In the genomic region with DNA sequence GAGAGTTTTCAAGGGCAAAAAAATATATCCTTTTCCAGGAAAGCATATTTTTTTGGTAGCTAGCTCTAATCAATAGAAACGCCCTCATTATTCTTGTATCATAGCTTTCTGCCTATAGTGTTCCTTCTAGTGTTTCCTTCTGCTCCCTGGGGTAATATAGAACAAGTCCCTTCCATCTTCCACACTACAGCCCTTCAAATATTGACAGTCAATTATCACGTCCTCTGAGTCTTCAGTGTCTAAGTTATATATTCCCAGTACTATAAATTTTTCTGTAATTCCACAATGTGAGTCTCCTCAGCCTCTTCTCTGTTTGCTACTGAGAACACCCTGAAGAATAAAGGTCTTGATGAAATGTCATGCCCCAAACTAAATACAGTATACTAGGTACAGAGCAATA, we compare ENCODE assay signal across 23 cellular contexts.
"Had no signal": no experiment of that assay in that cellular context is flagged by ENCODE, and none has a peak within 500 bp of the region (broad histone marks: within the 10 kb centered on the region; RNA-seq: fewer than 3 reads in every experiment).

No MANE protein-coding gene starts in this region.

- H3K36me3 ChIP-seq: colonic mucosa, esophagus muscularis mucosa, esophagus squamous epithelium, gastrocnemius medialis, gastroesophageal sphincter, heart left ventricle, heart right ventricle had no signal

- H3K9me3 ChIP-seq: colonic mucosa, esophagus muscularis mucosa, esophagus squamous epithelium, gastrocnemius medialis, gastroesophageal sphincter, heart left ventricle, heart right ventricle had no signal

- H3K27ac ChIP-seq: colonic mucosa, coronary artery, dorsolateral prefrontal cortex, epithelial cell of prostate, esophagus muscularis mucosa, esophagus squamous epithelium, foreskin keratinocyte, gastrocnemius medialis, gastroesophageal sphincter, heart left ventricle, heart right ventricle had no signal

- DNase-seq: colonic mucosa; cortex of kidney; dermis blood vessel endothelial cell; dorsolateral prefrontal cortex; effector CD4-positive, alpha-beta T cell; effector CD8-positive, alpha-beta T cell; effector memory CD4-positive, alpha-beta T cell; effector memory CD8-positive, alpha-beta T cell; endodermal cell; erythroblast; esophagus squamous epithelium; foreskin fibroblast; foreskin keratinocyte; foreskin melanocyte; gastrocnemius medialis; glutamatergic neuron; head of caudate nucleus; heart left ventricle; heart right ventricle had no signal

- H3K27me3 ChIP-seq: colonic mucosa, dorsolateral prefrontal cortex, esophagus muscularis mucosa, esophagus squamous epithelium, foreskin keratinocyte, gastrocnemius medialis, gastroesophageal sphincter, heart left ventricle, heart right ventricle had no signal

- H3K4me3 ChIP-seq: colonic mucosa, coronary artery, dorsolateral prefrontal cortex, esophagus muscularis mucosa, esophagus squamous epithelium, gastrocnemius medialis, gastroesophageal sphincter, heart left ventricle, heart right ventricle had no signal
